ENCODE assay signal across 9 cellular contexts in the genomic region with DNA sequence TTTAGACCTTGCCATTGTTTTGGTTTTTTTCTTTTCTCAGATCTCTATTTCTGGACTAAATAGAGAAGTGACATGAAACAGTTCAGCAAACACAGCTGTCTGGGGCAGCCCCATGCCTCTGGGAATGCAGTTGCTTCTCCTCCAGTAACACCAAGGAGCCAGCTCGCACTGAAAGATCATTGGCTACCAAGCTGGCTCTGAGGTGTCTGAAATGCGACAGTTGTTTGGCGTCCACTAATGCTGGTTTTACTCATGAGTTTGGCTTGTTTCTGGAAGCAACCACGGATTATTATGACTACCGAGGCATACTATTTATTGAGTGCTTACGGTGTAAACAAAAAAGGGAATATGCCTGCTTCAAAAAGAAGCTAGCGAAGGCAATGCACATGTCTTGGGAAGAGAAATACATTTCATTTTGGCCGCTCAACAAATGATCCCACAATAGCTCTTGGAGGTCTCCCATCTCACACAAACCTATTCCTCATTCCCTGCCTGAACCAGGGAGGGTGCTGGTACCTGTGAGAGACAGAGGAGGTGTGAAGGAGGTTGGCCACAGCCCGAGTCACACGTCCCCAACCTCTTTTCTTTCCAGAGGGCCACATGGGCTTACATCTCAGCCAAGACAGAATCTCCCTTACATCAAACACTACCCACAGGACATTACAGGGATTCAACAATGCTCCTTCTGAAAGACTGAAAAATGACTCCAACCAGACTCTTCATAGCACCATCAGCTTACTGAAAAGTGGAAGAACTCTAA. TPM values are rescaled to one million over a fixed set of nuclear protein-coding genes. Genes with fewer than 3 reads are reported as not detected.
DNase-seq lines count a peak whose midpoint lies in the region; ATAC-seq and TF ChIP-seq lines count a peak whose summit lies in the region.
"Had no signal": no experiment of that assay in that cellular context is flagged by ENCODE, and none has a peak within 500 bp of the region (broad histone marks: within the 10 kb centered on the region; RNA-seq: fewer than 3 reads in every experiment).

No MANE protein-coding gene starts in this region.

- peaks cover 10% of the 10 kb centered on the region for H3K4me1 ChIP-seq in vagina

- H3K9me3 ChIP-seq in WERI-Rb-1 (ENCODE audit: severe bottlenecking), result no peaks in the 10 kb centered on the region
- H3K9me3 ChIP-seq in vagina, result no peaks in the 10 kb centered on the region

- H3K4me3 Mint-ChIP-seq in mesothelial cell of epicardium, result no peak overlapping the region

- H3K36me3 ChIP-seq in WERI-Rb-1 (no peaks in the 10 kb centered on the region), vagina (no peaks in the 10 kb centered on the region)

- ATAC-seq in GM18505 (IDR thresholded peaks at IDR 0.05; ENCODE audit: unreplicated experiment), result peak; percentile 97

- TF ChIP-seq POLR2A in GM18505 (IDR thresholded peaks at IDR 0.05; ENCODE audit: borderline replicate concordance, extremely low read depth, insufficient read depth, insufficient read length) (no peak), vagina (IDR thresholded peaks at IDR 0.05) (no peak)

- H3K27me3 Mint-ChIP-seq in mesothelial cell of epicardium (ENCODE audit: low read depth), result no peaks in the 10 kb centered on the region

- H3K4me1 Mint-ChIP-seq in mesothelial cell of epicardium, result peaks cover 10% of the 10 kb centered on the region

- H3K27ac ChIP-seq in WERI-Rb-1 (no peak overlapping the region), vagina (no peak overlapping the region)

- DNase-seq in HFF-Myc (ENCODE audit: extremely low read depth, low read depth) (peak; percentile 41), NAMALWA (ENCODE audit: low spot score) (peak; percentile 43), myocyte (ENCODE audit: low read depth) (peak; percentile 98), WERI-Rb-1 (no peak), mesothelial cell of epicardium (ENCODE audit: low spot score in 2 of 2, unreplicated experiment in 2 of 2) (no peak), middle frontal gyrus (ENCODE audit: extremely low spot score, low spot score) (no peak), vagina (ENCODE audit: extremely low spot score in 2 of 2) (no peak)
- DNase-seq: kidney glomerular epithelial cell had no signal

- TF ChIP-seq CTCF in HFF-Myc (IDR thresholded peaks at IDR 0.05; ENCODE audit: low read depth, low read length, missing control alignments), result no peak
- no peak for TF ChIP-seq CTCF in WERI-Rb-1 (IDR thresholded peaks at IDR 0.05; ENCODE audit: low read depth, low read length)
- no peak for TF ChIP-seq CTCF in mesothelial cell of epicardium (IDR thresholded peaks at IDR 0.05; ENCODE audit: unreplicated experiment)
- no peak for TF ChIP-seq CTCF in vagina (IDR thresholded peaks at IDR 0.05)

- intact Hi-C loops in vagina (cut with DNase I), result no loop called here

- peaks cover 18% of the 10 kb centered on the region for H3K36me3 Mint-ChIP-seq in mesothelial cell of epicardium

- H3K27me3 ChIP-seq in WERI-Rb-1 (ENCODE audit: insufficient read depth, low read depth, severe bottlenecking) (no peaks in the 10 kb centered on the region), vagina (no peaks in the 10 kb centered on the region)

- peaks cover 13% of the 10 kb centered on the region for H3K9me3 Mint-ChIP-seq in mesothelial cell of epicardium

- no peak overlapping the region for H3K4me3 ChIP-seq in HFF-Myc (replicated peaks; ENCODE audit: low read depth, low read length)
- no peak overlapping the region for H3K4me3 ChIP-seq in WERI-Rb-1 (ENCODE audit: low read depth, low read length)
- no peak overlapping the region for H3K4me3 ChIP-seq in vagina

- no peak overlapping the region for H3K27ac Mint-ChIP-seq in mesothelial cell of epicardium

RNA-seq across cellular contexts. Expression of a gene that starts 37.5 kb away (rescaled TPM):
- total RNA-seq in myocyte, result 1,133 and 1,145 TPM in 2 replicates
- polyA plus RNA-seq in myocyte (2012), result 101 TPM
- total RNA-seq in mesothelial cell of epicardium, result 0.92 to 1.2 TPM (median 1.1 TPM) in 3 replicates
- total RNA-seq in vagina, result 0.98 TPM

RNA-seq across cellular contexts. Expression of a gene that starts 56.4 kb away (rescaled TPM):
- total RNA-seq in myocyte, result 42.8 and 49.6 TPM in 2 replicates
- 11.5 TPM for polyA plus RNA-seq in myocyte (2012)
- 52.9 to 62.2 TPM (median 58.7 TPM) in 3 replicates for total RNA-seq in mesothelial cell of epicardium
- 32.9 TPM for total RNA-seq in vagina

Comparison
In these comparisons a context has a peak if more than half of its experiments do, and no peak if none do; other contexts are left out.
1. DNase-seq: peak in HFF-Myc (single experiment), NAMALWA (single experiment) and myocyte (single experiment); none in WERI-Rb-1 (single experiment), mesothelial cell of epicardium (0 of 2), middle frontal gyrus (single experiment) and vagina (0 of 2).
2. RNA of a gene that starts 37.5 kb away (total RNA-seq): 1,133 to 1,145 TPM in myocyte; 0.98 TPM in vagina (single experiment) and 0.92 to 1.2 TPM in mesothelial cell of epicardium; every median in the first group is over 100 times any median in the second.